In genomic region chr14:85577542-85578140, GRCh38 we compare ENCODE assay signal across 19 cellular contexts. TPM values are rescaled to one million over a fixed set of nuclear protein-coding genes. Genes with fewer than 3 reads are reported as not detected.
"Had no signal": no experiment of that assay in that cellular context is flagged by ENCODE, and none has a peak within 500 bp of the region (broad histone marks: within the 10 kb centered on the region; RNA-seq: fewer than 3 reads in every experiment).

No MANE protein-coding gene starts in this region.

- H3K27me3 ChIP-seq: esophagus muscularis mucosa had no signal

- H3K4me1 ChIP-seq: esophagus muscularis mucosa had no signal

- H3K36me3 Mint-ChIP-seq: brain, natural killer cell had no signal

- ATAC-seq: left cardiac atrium; mucosa of descending colon; natural killer cell; stimulated activated naive CD8-positive, alpha-beta T cell treated with anti-CD3 and anti-CD28 coated beads, Interleukin-15, amount 100 ng/mL, for 72 hours had no signal

- H3K4me1 Mint-ChIP-seq: natural killer cell; stimulated activated naive CD8-positive, alpha-beta T cell treated with anti-CD3 and anti-CD28 coated beads, Interleukin-15, amount 100 ng/mL, for 72 hours had no signal

- H3K4me3 ChIP-seq: esophagus muscularis mucosa, lung, mucosa of descending colon, thoracic aorta had no signal

- DNase-seq: activated CD4-positive, alpha-beta T cell treated with anti-CD3 and anti-CD28 coated beads for 48 hours; activated CD8-positive, alpha-beta memory T cell treated with anti-CD3 and anti-CD28 coated beads for 24 hours; activated naive CD4-positive, alpha-beta T cell treated with anti-CD3 and anti-CD28 coated beads, Interleukin-2, amount 50 U/mL, for 16 hours; cerebellar nuclear complex; glutamatergic neuron; left cardiac atrium; mucosa of descending colon; natural killer cell; occipital lobe; stimulated activated CD4-positive, alpha-beta T cell treated with anti-CD3 and anti-CD28 coated beads, Interleukin-15, amount 100 ng/mL, for 24 hours; stimulated activated CD4-positive, alpha-beta T cell treated with anti-CD3 and anti-CD28 coated beads, Interleukin-4, amount 100 ng/mL, for 24 hours; stimulated activated naive CD8-positive, alpha-beta T cell treated with anti-CD3 and anti-CD28 coated beads, Interleukin-15, amount 100 ng/mL, for 72 hours; T-helper 1 cell had no signal

- FAIRE-seq: endometrium, urothelium cell line had no signal

- H3K4me3 Mint-ChIP-seq: brain; natural killer cell; stimulated activated naive CD8-positive, alpha-beta T cell treated with anti-CD3 and anti-CD28 coated beads, Interleukin-15, amount 100 ng/mL, for 72 hours had no signal

- H3K27me3 Mint-ChIP-seq: brain; stimulated activated naive CD8-positive, alpha-beta T cell treated with anti-CD3 and anti-CD28 coated beads, Interleukin-15, amount 100 ng/mL, for 72 hours had no signal

- H3K9me3 Mint-ChIP-seq: brain; natural killer cell; stimulated activated naive CD8-positive, alpha-beta T cell treated with anti-CD3 and anti-CD28 coated beads, Interleukin-15, amount 100 ng/mL, for 72 hours had no signal

- H3K36me3 ChIP-seq: esophagus muscularis mucosa, thoracic aorta had no signal

- H3K9me3 ChIP-seq: esophagus muscularis mucosa, mucosa of descending colon, thoracic aorta had no signal

- H3K27ac Mint-ChIP-seq: natural killer cell; stimulated activated naive CD8-positive, alpha-beta T cell treated with anti-CD3 and anti-CD28 coated beads, Interleukin-15, amount 100 ng/mL, for 72 hours had no signal

- H3K27ac ChIP-seq: esophagus muscularis mucosa, thoracic aorta had no signal

RNA-seq across cellular contexts. Expression of gene FLRT2, which starts 47.7 kb away (rescaled TPM):
- total RNA-seq: natural killer cell had no signal
